ENCODE assay signal across 1 cellular context in the genomic region with DNA sequence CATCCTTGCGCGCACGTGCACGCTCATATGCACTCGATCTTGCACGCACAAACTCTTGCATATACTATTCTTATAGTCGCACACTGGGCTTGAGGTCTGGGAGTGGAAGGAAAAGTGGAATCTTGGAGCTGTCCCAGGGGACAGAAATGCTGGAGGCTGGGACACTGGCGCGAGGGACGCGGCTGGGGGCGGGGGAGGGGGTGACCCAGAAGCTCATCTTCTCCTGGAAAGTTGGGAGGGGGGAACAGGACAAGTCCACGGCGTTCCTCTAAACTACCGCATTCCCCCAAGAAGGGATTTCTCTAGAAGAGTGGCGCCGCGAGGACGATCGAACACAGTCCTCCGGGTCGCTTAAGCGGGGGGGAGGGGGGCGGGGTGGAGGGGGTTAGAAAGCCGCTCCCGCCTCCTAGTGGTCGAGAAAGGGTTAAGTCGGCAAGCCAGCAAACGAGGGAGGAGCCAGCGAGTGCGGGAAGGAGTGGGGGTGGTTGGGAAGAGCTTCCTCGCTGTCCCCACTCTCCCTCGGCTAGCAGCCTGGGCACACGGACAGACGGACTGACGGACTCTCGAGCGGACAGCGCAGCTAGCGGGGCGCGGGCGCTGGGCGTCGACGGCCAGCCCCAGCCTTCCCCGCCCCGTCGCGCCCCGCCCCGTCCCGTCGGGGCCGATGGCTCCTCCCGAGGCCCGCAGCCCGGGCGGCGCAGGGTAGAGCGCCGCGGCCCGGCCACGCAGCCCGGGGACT.
TF ChIP-seq lines count a peak whose summit lies in the region.

RTN4RL2 (plus strand) TSS at position 512 of the 739 bp plus-strand sequence. CDS start 338 bp downstream, outside the sequence.

TF ChIP-seq in H1, 55 proteins besides CTCF, POLR2A, EP300 and RAD21:
- TF ChIP-seq, protein P1, sequence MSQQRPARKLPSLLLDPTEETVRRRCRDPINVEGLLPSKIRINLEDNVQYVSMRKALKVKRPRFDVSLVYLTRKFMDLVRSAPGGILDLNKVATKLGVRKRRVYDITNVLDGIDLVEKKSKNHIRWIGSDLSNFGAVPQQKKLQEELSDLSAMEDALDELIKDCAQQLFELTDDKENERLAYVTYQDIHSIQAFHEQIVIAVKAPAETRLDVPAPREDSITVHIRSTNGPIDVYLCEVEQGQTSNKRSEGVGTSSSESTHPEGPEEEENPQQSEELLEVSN (IDR thresholded peaks at IDR 0.05), result peak; percentile 9; the same call in 1 of the 2 replicates
- TF ChIP-seq ATF3 (IDR thresholded peaks at IDR 0.05; ENCODE audit: insufficient read depth, low read depth, low read length), result no peak
- no peak for TF ChIP-seq CTBP2 (IDR thresholded peaks at IDR 0.05; ENCODE audit: borderline replicate concordance, insufficient read depth, insufficient read length, low read length)
- no peak for TF ChIP-seq EGR1 (IDR thresholded peaks at IDR 0.05; ENCODE audit: borderline replicate concordance, low read depth, low read length)
- TF ChIP-seq PHF8 (conservative IDR thresholded peaks at IDR 0.05; ENCODE audit: low read depth, low read length), result no peak
- no peak for TF ChIP-seq GTF2F1 (IDR thresholded peaks at IDR 0.05; ENCODE audit: borderline replicate concordance, low read depth, low read length)
- TF ChIP-seq SP2 (IDR thresholded peaks at IDR 0.05; ENCODE audit: low read length), result no peak
- no peak for TF ChIP-seq CBX5 (IDR thresholded peaks at IDR 0.05; ENCODE audit: low read depth, low read length)
- peak; percentile 25 for TF ChIP-seq KDM4A (IDR thresholded peaks at IDR 0.05; ENCODE audit: low read depth, low read length, severe bottlenecking)
- TF ChIP-seq SUZ12 (IDR thresholded peaks at IDR 0.05; ENCODE audit: low read length), result no peak
- no peak for TF ChIP-seq RXRA (IDR thresholded peaks at IDR 0.05; ENCODE audit: insufficient read depth, low read depth, low read length)
- peak; percentile 44; the same call in 1 of the 2 replicates for TF ChIP-seq POLR2AphosphoS5 (IDR thresholded peaks at IDR 0.05; ENCODE audit: low read depth, low read length)
- TF ChIP-seq, protein P2, sequence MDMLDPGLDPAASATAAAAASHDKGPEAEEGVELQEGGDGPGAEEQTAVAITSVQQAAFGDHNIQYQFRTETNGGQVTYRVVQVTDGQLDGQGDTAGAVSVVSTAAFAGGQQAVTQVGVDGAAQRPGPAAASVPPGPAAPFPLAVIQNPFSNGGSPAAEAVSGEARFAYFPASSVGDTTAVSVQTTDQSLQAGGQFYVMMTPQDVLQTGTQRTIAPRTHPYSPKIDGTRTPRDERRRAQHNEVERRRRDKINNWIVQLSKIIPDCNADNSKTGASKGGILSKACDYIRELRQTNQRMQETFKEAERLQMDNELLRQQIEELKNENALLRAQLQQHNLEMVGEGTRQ (IDR thresholded peaks at IDR 0.05; ENCODE audit: low read length), result no peak
- TF ChIP-seq CBX8 (IDR thresholded peaks at IDR 0.05; ENCODE audit: borderline replicate concordance, low read depth, low read length), result no peak
- no peak for TF ChIP-seq KDM1A (IDR thresholded peaks at IDR 0.05; ENCODE audit: borderline replicate concordance, low read length)
- no peak for TF ChIP-seq JUN (IDR thresholded peaks at IDR 0.05; ENCODE audit: low read depth, low read length)
- TF ChIP-seq TBP (IDR thresholded peaks at IDR 0.05; ENCODE audit: low read depth, low read length), result 0 out of 2 replicates have a peak, but pooled peaks have one; percentile 26
- TF ChIP-seq SIRT6 (IDR thresholded peaks at IDR 0.05; ENCODE audit: low read length), result no peak
- no peak for TF ChIP-seq TAF7 (optimal IDR thresholded peaks at IDR 0.05; ENCODE audit: borderline replicate concordance, low read depth, low read length)
- TF ChIP-seq ZNF274 (IDR thresholded peaks at IDR 0.05; ENCODE audit: borderline replicate concordance, extremely low read depth, low read length), result no peak
- TF ChIP-seq SRF (IDR thresholded peaks at IDR 0.05; ENCODE audit: low read depth, low read length), result no peak
- peak; percentile 18 to 73; a peak in 1 of 4 replicates for TF ChIP-seq SIN3A (conservative IDR thresholded peaks at IDR 0.05 in 1 of 2, IDR thresholded peaks at IDR 0.05 in 1 of 2; ENCODE audit: low read depth in 1 of 2, low read length in 2 of 2)
- TF ChIP-seq NANOG (IDR thresholded peaks at IDR 0.05; ENCODE audit: insufficient read depth, low read depth, low read length, poor library complexity, severe bottlenecking), result no peak
- no peak for TF ChIP-seq JUND (IDR thresholded peaks at IDR 0.05; ENCODE audit: low read length)
- TF ChIP-seq, protein P3, sequence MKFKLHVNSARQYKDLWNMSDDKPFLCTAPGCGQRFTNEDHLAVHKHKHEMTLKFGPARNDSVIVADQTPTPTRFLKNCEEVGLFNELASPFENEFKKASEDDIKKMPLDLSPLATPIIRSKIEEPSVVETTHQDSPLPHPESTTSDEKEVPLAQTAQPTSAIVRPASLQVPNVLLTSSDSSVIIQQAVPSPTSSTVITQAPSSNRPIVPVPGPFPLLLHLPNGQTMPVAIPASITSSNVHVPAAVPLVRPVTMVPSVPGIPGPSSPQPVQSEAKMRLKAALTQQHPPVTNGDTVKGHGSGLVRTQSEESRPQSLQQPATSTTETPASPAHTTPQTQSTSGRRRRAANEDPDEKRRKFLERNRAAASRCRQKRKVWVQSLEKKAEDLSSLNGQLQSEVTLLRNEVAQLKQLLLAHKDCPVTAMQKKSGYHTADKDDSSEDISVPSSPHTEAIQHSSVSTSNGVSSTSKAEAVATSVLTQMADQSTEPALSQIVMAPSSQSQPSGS (IDR thresholded peaks at IDR 0.05; ENCODE audit: low read length), result no peak
- peak; percentile 55; the same call in 1 of the 2 replicates for TF ChIP-seq TAF1 (IDR thresholded peaks at IDR 0.05; ENCODE audit: low read depth, low read length)
- TF ChIP-seq GABPA (IDR thresholded peaks at IDR 0.05; ENCODE audit: borderline replicate concordance, insufficient read depth, low read length), result no peak
- no peak for TF ChIP-seq EZH2 (IDR thresholded peaks at IDR 0.05; ENCODE audit: low read depth, low read length, severe bottlenecking)
- TF ChIP-seq, protein P4, sequence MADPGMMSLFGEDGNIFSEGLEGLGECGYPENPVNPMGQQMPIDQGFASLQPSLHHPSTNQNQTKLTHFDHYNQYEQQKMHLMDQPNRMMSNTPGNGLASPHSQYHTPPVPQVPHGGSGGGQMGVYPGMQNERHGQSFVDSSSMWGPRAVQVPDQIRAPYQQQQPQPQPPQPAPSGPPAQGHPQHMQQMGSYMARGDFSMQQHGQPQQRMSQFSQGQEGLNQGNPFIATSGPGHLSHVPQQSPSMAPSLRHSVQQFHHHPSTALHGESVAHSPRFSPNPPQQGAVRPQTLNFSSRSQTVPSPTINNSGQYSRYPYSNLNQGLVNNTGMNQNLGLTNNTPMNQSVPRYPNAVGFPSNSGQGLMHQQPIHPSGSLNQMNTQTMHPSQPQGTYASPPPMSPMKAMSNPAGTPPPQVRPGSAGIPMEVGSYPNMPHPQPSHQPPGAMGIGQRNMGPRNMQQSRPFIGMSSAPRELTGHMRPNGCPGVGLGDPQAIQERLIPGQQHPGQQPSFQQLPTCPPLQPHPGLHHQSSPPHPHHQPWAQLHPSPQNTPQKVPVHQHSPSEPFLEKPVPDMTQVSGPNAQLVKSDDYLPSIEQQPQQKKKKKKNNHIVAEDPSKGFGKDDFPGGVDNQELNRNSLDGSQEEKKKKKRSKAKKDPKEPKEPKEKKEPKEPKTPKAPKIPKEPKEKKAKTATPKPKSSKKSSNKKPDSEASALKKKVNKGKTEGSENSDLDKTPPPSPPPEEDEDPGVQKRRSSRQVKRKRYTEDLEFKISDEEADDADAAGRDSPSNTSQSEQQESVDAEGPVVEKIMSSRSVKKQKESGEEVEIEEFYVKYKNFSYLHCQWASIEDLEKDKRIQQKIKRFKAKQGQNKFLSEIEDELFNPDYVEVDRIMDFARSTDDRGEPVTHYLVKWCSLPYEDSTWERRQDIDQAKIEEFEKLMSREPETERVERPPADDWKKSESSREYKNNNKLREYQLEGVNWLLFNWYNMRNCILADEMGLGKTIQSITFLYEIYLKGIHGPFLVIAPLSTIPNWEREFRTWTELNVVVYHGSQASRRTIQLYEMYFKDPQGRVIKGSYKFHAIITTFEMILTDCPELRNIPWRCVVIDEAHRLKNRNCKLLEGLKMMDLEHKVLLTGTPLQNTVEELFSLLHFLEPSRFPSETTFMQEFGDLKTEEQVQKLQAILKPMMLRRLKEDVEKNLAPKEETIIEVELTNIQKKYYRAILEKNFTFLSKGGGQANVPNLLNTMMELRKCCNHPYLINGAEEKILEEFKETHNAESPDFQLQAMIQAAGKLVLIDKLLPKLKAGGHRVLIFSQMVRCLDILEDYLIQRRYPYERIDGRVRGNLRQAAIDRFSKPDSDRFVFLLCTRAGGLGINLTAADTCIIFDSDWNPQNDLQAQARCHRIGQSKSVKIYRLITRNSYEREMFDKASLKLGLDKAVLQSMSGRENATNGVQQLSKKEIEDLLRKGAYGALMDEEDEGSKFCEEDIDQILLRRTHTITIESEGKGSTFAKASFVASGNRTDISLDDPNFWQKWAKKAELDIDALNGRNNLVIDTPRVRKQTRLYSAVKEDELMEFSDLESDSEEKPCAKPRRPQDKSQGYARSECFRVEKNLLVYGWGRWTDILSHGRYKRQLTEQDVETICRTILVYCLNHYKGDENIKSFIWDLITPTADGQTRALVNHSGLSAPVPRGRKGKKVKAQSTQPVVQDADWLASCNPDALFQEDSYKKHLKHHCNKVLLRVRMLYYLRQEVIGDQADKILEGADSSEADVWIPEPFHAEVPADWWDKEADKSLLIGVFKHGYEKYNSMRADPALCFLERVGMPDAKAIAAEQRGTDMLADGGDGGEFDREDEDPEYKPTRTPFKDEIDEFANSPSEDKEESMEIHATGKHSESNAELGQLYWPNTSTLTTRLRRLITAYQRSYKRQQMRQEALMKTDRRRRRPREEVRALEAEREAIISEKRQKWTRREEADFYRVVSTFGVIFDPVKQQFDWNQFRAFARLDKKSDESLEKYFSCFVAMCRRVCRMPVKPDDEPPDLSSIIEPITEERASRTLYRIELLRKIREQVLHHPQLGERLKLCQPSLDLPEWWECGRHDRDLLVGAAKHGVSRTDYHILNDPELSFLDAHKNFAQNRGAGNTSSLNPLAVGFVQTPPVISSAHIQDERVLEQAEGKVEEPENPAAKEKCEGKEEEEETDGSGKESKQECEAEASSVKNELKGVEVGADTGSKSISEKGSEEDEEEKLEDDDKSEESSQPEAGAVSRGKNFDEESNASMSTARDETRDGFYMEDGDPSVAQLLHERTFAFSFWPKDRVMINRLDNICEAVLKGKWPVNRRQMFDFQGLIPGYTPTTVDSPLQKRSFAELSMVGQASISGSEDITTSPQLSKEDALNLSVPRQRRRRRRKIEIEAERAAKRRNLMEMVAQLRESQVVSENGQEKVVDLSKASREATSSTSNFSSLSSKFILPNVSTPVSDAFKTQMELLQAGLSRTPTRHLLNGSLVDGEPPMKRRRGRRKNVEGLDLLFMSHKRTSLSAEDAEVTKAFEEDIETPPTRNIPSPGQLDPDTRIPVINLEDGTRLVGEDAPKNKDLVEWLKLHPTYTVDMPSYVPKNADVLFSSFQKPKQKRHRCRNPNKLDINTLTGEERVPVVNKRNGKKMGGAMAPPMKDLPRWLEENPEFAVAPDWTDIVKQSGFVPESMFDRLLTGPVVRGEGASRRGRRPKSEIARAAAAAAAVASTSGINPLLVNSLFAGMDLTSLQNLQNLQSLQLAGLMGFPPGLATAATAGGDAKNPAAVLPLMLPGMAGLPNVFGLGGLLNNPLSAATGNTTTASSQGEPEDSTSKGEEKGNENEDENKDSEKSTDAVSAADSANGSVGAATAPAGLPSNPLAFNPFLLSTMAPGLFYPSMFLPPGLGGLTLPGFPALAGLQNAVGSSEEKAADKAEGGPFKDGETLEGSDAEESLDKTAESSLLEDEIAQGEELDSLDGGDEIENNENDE (IDR thresholded peaks at IDR 0.05; ENCODE audit: insufficient replicate concordance, low read length), result no peak
- no peak for TF ChIP-seq BRCA1 (IDR thresholded peaks at IDR 0.05; ENCODE audit: low read depth, low read length)
- no peak for TF ChIP-seq ASH2L (IDR thresholded peaks at IDR 0.05; ENCODE audit: low read length)
- peak; percentile 49; the same call in 1 of the 2 replicates for TF ChIP-seq SP1 (IDR thresholded peaks at IDR 0.05; ENCODE audit: low read depth, low read length)
- TF ChIP-seq SAP30 (IDR thresholded peaks at IDR 0.05; ENCODE audit: insufficient read depth, insufficient replicate concordance, low read length), result peak; percentile 34
- no peak for TF ChIP-seq CHD1 (IDR thresholded peaks at IDR 0.05; ENCODE audit: low read depth, low read length)
- TF ChIP-seq SP4 (IDR thresholded peaks at IDR 0.05; ENCODE audit: low read length), result no peak
- TF ChIP-seq POU5F1 (IDR thresholded peaks at IDR 0.05; ENCODE audit: low read depth, low read length), result no peak
- no peak for TF ChIP-seq MAFK (IDR thresholded peaks at IDR 0.05; ENCODE audit: low read depth, low read length)
- TF ChIP-seq TEAD4 (IDR thresholded peaks at IDR 0.05; ENCODE audit: low read depth, low read length), result no peak
- TF ChIP-seq YY1 (IDR thresholded peaks at IDR 0.05; ENCODE audit: low read depth, low read length), result no peak
- no peak for TF ChIP-seq CHD2 (IDR thresholded peaks at IDR 0.05; ENCODE audit: low read length)
- no peak for TF ChIP-seq BCL11A (IDR thresholded peaks at IDR 0.05; ENCODE audit: low read depth in 2 of 2, low read length in 2 of 2)
- peak; percentile 34 for TF ChIP-seq RNF2 (IDR thresholded peaks at IDR 0.05; ENCODE audit: borderline replicate concordance, low read depth, low read length, missing control alignments, poor library complexity, severe bottlenecking)
- no peak for TF ChIP-seq NRF1 (IDR thresholded peaks at IDR 0.05; ENCODE audit: low read depth, low read length)
- TF ChIP-seq CEBPB (IDR thresholded peaks at IDR 0.05; ENCODE audit: low read depth, low read length), result no peak
- no peak for TF ChIP-seq KDM5A (IDR thresholded peaks at IDR 0.05; ENCODE audit: low read length)
- TF ChIP-seq FOSL1 (IDR thresholded peaks at IDR 0.05; ENCODE audit: insufficient read depth, low read depth, low read length), result no peak
- 0 out of 4 replicates have a peak, but pooled peaks of 1 of the 2 experiments have one; percentile 39 for TF ChIP-seq HDAC2 (IDR thresholded peaks at IDR 0.05; ENCODE audit: borderline replicate concordance in 1 of 2, low read depth in 2 of 2, low read length in 2 of 2)
- no peak for TF ChIP-seq HDAC6 (IDR thresholded peaks at IDR 0.05; ENCODE audit: low read depth, low read length)
- TF ChIP-seq, protein P5, sequence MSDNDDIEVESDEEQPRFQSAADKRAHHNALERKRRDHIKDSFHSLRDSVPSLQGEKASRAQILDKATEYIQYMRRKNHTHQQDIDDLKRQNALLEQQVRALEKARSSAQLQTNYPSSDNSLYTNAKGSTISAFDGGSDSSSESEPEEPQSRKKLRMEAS (IDR thresholded peaks at IDR 0.05), result peak; percentile 30; the same call in 1 of the 2 replicates
